In genomic region chr1:47621977-47622376, GRCh38 we compare ENCODE assay signal across 28 cellular contexts.
"Had no signal": no experiment of that assay in that cellular context is flagged by ENCODE, and none has a peak within 500 bp of the region (broad histone marks: within the 10 kb centered on the region; RNA-seq: fewer than 3 reads in every experiment).

No MANE protein-coding gene starts in this region.

- H3K4me2 ChIP-seq: neural progenitor cell had no signal

- H3K36me3 ChIP-seq: brain microvascular endothelial cell, neural progenitor cell, suprapubic skin, transverse colon had no signal

- H3K4me1 ChIP-seq: neural progenitor cell, suprapubic skin, transverse colon had no signal

- ATAC-seq: activated CD4-positive, CD25-positive, alpha-beta regulatory T cell treated with anti-CD3 and anti-CD28 coated beads, Interleukin-2, amount 50 U/mL, for 24 hours; activated naive CD8-positive, alpha-beta T cell treated with anti-CD3 and anti-CD28 coated beads, Interleukin-2, amount 50 U/mL, for 24 hours; activated T-cell treated with anti-CD3 and anti-CD28 coated beads, Interleukin-2, amount 50 U/mL, for 72 hours; esophagus mucosa; left colon; naive thymus-derived CD8-positive, alpha-beta T cell; stimulated activated naive CD8-positive, alpha-beta T cell treated with anti-CD3 and anti-CD28 coated beads, Interleukin-15, amount 100 ng/mL, for 72 hours; T-cell had no signal

- H2AFZ ChIP-seq: neural progenitor cell had no signal

- H3K4me3 ChIP-seq: lung, neural progenitor cell, suprapubic skin, transverse colon had no signal

- DNase-seq: activated CD4-positive, alpha-beta T cell treated with anti-CD3 and anti-CD28 coated beads, Interleukin-2, amount 10 ng/mL, durations not matched to agents 24 days and 14 days; activated effector memory CD4-positive, alpha-beta T cell treated with anti-CD3 and anti-CD28 coated beads, Interleukin-2, amount 50 U/mL, for 16 hours; activated naive CD4-positive, alpha-beta T cell treated with anti-CD3 and anti-CD28 coated beads, Interleukin-2, amount 10 ng/mL, durations not matched to agents 7 days and 5 days; activated naive CD8-positive, alpha-beta T cell treated with anti-CD3 and anti-CD28 coated beads, Interleukin-2, amount 50 U/mL, for 24 hours; activated T-cell treated with anti-CD3 and anti-CD28 coated beads, Interleukin-2, amount 50 U/mL, for 72 hours; anterior cingulate cortex; brain microvascular endothelial cell; central memory CD4-positive, alpha-beta T cell; effector memory CD4-positive, alpha-beta T cell; left colon; posterior cingulate gyrus; retina; stimulated activated CD4-positive, alpha-beta T cell treated with anti-CD3 and anti-CD28 coated beads, Interleukin-12 subunit alpha, Interleukin-12 subunit beta, amount 100 ng/mL, for 4 hours; stimulated activated CD4-positive, alpha-beta T cell treated with anti-CD3 and anti-CD28 coated beads, Interleukin-4, amount 100 ng/mL, for 4 hours; stimulated activated naive CD8-positive, alpha-beta T cell treated with anti-CD3 and anti-CD28 coated beads, Interleukin-15, amount 100 ng/mL, for 72 hours; T-cell; transverse colon had no signal

- H3K27ac ChIP-seq: brain microvascular endothelial cell, neural progenitor cell, suprapubic skin, transverse colon, VCaP had no signal

- FAIRE-seq: endothelial cell of umbilical vein, frontal cortex, islet of Langerhans, urothelium cell line had no signal

- H3K27me3 ChIP-seq: brain microvascular endothelial cell, suprapubic skin, transverse colon had no signal

- H3K9me3 ChIP-seq: suprapubic skin, transverse colon had no signal

- H3K9ac ChIP-seq: neural progenitor cell had no signal
